In genomic region chr6:86508230-86508629, GRCh38 we compare ENCODE assay signal across 35 cellular contexts.
"Had no signal": no experiment of that assay in that cellular context is flagged by ENCODE, and none has a peak within 500 bp of the region (broad histone marks: within the 10 kb centered on the region; RNA-seq: fewer than 3 reads in every experiment).

No MANE protein-coding gene starts in this region.

- H3K9me3 ChIP-seq: MG63 had no signal

- H3K36me3 ChIP-seq: MG63 had no signal

- H3K27me3 ChIP-seq: MG63 had no signal

- H3K4me3 ChIP-seq: MG63 had no signal

- DNase-seq: Kasumi-1, MG63, MM.1S, MV-4-11, NCI-H1048, NCI-H1092, NCI-H1092 treated with DMSO at 0.1 percent for 48 hours, NCI-H1105, NCI-H1105 treated with DMSO at 0.1 percent for 48 hours, NCI-H1417, NCI-H1417 treated with DMSO at 0.1 percent for 48 hours, NCI-H1436, NCI-H1436 treated with DMSO at 0.1 percent for 48 hours, NCI-H146, NCI-H1694, NCI-H1694 treated with DMSO at 0.1 percent for 48 hours, NCI-H187, NCI-H187 treated with DMSO at 0.1 percent for 48 hours, NCI-H1930, NCI-H2029, NCI-H2029 treated with DMSO at 0.1 percent for 48 hours, NCI-H2081, NCI-H2081 treated with DMSO at 0.1 percent for 48 hours, NCI-H2107, NCI-H2171, NCI-H2171 treated with DMSO at 0.1 percent for 48 hours, NCI-H2227 treated with DMSO at 0.1 percent for 48 hours, NCI-H226, NCI-H345, NCI-H446, NCI-H446 treated with DMSO at 0.1 percent for 48 hours, NCI-H510A, NCI-H510A treated with DMSO at 0.1 percent for 48 hours, NCI-H524, NCI-H524 treated with DMSO at 0.1 percent for 48 hours had no signal
